In the genomic region with DNA sequence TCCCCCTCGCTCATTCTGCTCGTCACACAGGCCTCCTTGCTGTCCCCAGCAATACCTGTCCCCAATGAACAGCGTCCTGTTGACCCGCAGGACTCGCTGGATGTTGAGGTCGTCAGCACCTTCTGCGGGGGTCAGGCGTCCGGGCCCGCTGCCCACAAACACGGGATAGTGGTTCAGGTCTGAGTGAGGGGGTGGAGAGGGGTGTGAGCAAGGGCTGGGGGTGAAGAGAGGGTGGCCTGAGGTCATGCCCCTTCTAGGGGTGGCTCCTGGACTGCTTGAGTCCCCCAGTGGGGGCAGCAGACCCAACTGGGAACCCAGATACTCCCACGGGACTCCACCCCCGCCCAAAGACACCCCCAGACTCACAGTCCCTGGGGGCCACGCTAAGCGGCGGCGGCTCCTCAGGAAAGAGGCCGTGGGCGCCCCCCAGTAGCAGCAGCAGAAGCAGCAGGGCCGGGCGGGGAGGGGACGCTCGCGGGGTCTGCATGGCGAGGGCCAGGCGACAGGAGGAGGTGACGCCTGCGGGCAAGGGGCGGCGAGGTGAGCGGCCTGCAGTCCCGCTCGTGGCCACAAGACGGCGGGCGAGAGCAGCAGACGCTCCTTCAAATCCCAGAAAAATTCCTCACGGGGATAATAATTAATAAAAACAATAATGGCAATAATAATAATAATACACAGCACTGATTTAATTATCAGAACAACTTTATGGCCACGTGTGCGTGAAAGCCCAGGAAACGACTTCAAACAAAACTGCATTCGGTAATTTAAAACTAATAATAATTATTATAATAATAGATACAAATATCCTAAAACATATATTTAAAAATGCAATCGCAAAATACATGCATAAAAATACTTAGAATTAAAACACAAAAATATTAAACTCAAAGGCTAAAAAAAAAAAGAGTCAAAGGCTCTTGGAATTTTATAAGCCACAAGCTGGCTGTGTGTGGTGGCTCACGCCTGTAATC, we compare ENCODE assay signal across 8 cellular contexts. TPM values are rescaled to one million over a fixed set of nuclear protein-coding genes. Genes with fewer than 3 reads are reported as not detected.
DNase-seq lines count a peak whose midpoint lies in the region; ATAC-seq, FAIRE-seq and TF ChIP-seq lines count a peak whose summit lies in the region.

No MANE protein-coding gene starts in this region.

- no peak for TF ChIP-seq POLR2A in H1 (IDR thresholded peaks at IDR 0.05; ENCODE audit: control extremely low read depth in 1 of 2, low read depth in 2 of 2, low read length in 2 of 2)

- no peak for ATAC-seq in Right ventricle myocardium inferior
- ATAC-seq in T-helper 17 cell, result no peak

- H2BK5ac ChIP-seq in H1 (ENCODE audit: low read depth, low read length), result no peak overlapping the region

- H2BK12ac ChIP-seq in H1 (ENCODE audit: low read depth, low read length), result 0 out of 2 replicates have a peak overlapping the region, but pooled peaks have one; percentile 39

- H3K18ac ChIP-seq in H1 (ENCODE audit: extremely low read depth, low read length), result 0 out of 2 replicates have a peak overlapping the region, but pooled peaks have one; percentile 32

- H3K9me3 ChIP-seq in T-helper 17 cell (ENCODE audit: control insufficient read depth, low read length, poor library complexity, severe bottlenecking), result no peaks in the 10 kb centered on the region
- no peaks in the 10 kb centered on the region for H3K9me3 ChIP-seq in H1 (ENCODE audit: insufficient read depth in 2 of 2, low read depth in 1 of 2, low read length in 1 of 2)

- H3K79me1 ChIP-seq in H1 (ENCODE audit: low read depth, low read length), result peaks cover 2% of the 10 kb centered on the region; the same call in 1 of the 2 replicates

- peaks cover 0 to 7% (median 3%) of the 10 kb centered on the region in 4 experiments; a peak in 3 of 7 replicates for H3K4me1 ChIP-seq in H1 (replicated peaks in 1 of 4; ENCODE audit: control insufficient read depth in 3 of 4, insufficient read depth in 4 of 4, low read length in 3 of 4)

- H3K56ac ChIP-seq in H1 (replicated peaks; ENCODE audit: insufficient read length, low read depth, low read length), result no peak overlapping the region

- no peak overlapping the region for H3K9ac ChIP-seq in H1 (replicated peaks in 1 of 4; ENCODE audit: extremely low read depth in 1 of 4, low read depth in 3 of 4, low read length in 3 of 4)

- H4K5ac ChIP-seq in H1 (ENCODE audit: insufficient read length, low read depth, low read length), result no peak overlapping the region

- peaks cover 9 to 21% (median 17%) of the 10 kb centered on the region in 4 experiments; a peak in 5 of 8 replicates for H3K36me3 ChIP-seq in H1 (ENCODE audit: control insufficient read depth in 2 of 4, insufficient read depth in 4 of 4, low read length in 3 of 4)

- H3K4ac ChIP-seq in H1 (replicated peaks; ENCODE audit: insufficient read length, low read depth, low read length), result no peak overlapping the region

- no peaks in the 10 kb centered on the region for H3K27me3 ChIP-seq in H1 (replicated peaks in 1 of 4; ENCODE audit: control insufficient read depth in 3 of 4, extremely low read depth in 1 of 4, insufficient read depth in 3 of 4, low read length in 3 of 4)

- H3K4me3 ChIP-seq in H1 (ENCODE audit: extremely low read depth in 1 of 4, insufficient read depth in 2 of 4, low read depth in 3 of 4, low read length in 4 of 4), result no peak overlapping the region

- H4K8ac ChIP-seq in H1 (ENCODE audit: extremely low read depth, insufficient read depth, low read length), result peak overlapping the region; percentile 8; the same call in 1 of the 2 replicates

- H3K36me3 Mint-ChIP-seq in T-helper 17 cell (ENCODE audit: low read depth), result no peaks in the 10 kb centered on the region
- no peaks in the 10 kb centered on the region for H3K36me3 Mint-ChIP-seq in osteocyte (ENCODE audit: unreplicated experiment)

- H3K27ac ChIP-seq in H1 (ENCODE audit: low read depth, low read length), result no peak overlapping the region

- intact Hi-C loops in Right ventricle myocardium inferior (cut with DNase I) (no loop called here), cardiac septum (cut with DNase I) (loop anchor here (5.0 kb wide), 1 partner anchor 79 kb away; the partner anchor contains the start of gene TNFAIP8L1)

- H3K4me1 Mint-ChIP-seq in T-helper 17 cell (peaks cover 3% of the 10 kb centered on the region), osteocyte (ENCODE audit: unreplicated experiment) (peaks cover 2% of the 10 kb centered on the region)

- H2BK120ac ChIP-seq in H1 (replicated peaks; ENCODE audit: low read depth, low read length), result no peak overlapping the region

- CTCF ChIA-PET in H1 (lab: Charles Lee; ENCODE audit: partially characterized antibody), result interaction anchor here (0.6 to 3.6 kb wide), 14 partner anchors 9 to 78 kb away, joined by 3 to 23 read pairs (median 5); partner anchors contain the start of gene PLIN5

- no peak overlapping the region for H3K27ac Mint-ChIP-seq in T-helper 17 cell
- H3K27ac Mint-ChIP-seq in osteocyte (ENCODE audit: unreplicated experiment), result no peak overlapping the region

- no peak overlapping the region for H2AK5ac ChIP-seq in H1 (ENCODE audit: low read depth, low read length)

- no peak overlapping the region for H2AFZ ChIP-seq in H1 (ENCODE audit: low read length)

- no peaks in the 10 kb centered on the region for H3K79me2 ChIP-seq in H1 (ENCODE audit: control insufficient read depth in 1 of 2, insufficient read depth in 2 of 2, low read length in 2 of 2)

- no peak overlapping the region for H4K91ac ChIP-seq in H1 (replicated peaks; ENCODE audit: insufficient read length, low read length)

- H3K4me3 Mint-ChIP-seq in T-helper 17 cell (no peak overlapping the region), osteocyte (ENCODE audit: unreplicated experiment) (no peak overlapping the region)

- no peak for TF ChIP-seq EP300 in H1 (IDR thresholded peaks at IDR 0.05; ENCODE audit: borderline replicate concordance in 1 of 2, low read depth in 2 of 2, low read length in 2 of 2)

- H2BK15ac ChIP-seq in H1 (ENCODE audit: low read length), result no peak overlapping the region

- no peak overlapping the region for H3K23ac ChIP-seq in H1 (ENCODE audit: insufficient read length)

- DNase-seq in Right ventricle myocardium inferior (ENCODE audit: missing footprints) (peak; percentile 66), cardiac septum (ENCODE audit: low spot score) (no peak), T-helper 17 cell (peak in 2 of 3 donors; percentile 26 to 37), H1 (ENCODE audit: low read depth in 1 of 2, low spot score in 2 of 2) (peak in 1 of 2 experiments; percentile 92), osteocyte (ENCODE audit: extremely low spot score, unreplicated experiment) (no peak), A172 (ENCODE audit: low spot score) (no peak), cortex of kidney (lab: John Stamatoyannopoulos, UW) (no peak), NCI-H526 treated with DMSO at 0.1 percent for 48 hours (lab: John Stamatoyannopoulos, UW) (no peak)

- TF ChIP-seq CTCF in H1 (IDR thresholded peaks at IDR 0.05; ENCODE audit: control extremely low read depth in 1 of 3, insufficient read depth in 1 of 3, low read depth in 1 of 3, low read length in 3 of 3) (peak; percentile 82 to 94 (median 85)), osteocyte (IDR thresholded peaks at IDR 0.05) (peak; percentile 100)

- no peaks in the 10 kb centered on the region for H3K9me3 Mint-ChIP-seq in osteocyte (ENCODE audit: unreplicated experiment)

- peak overlapping the region in 1 of 2 experiments; percentile 55; a peak in 2 of 4 replicates for H3K4me2 ChIP-seq in H1 (ENCODE audit: insufficient read depth in 1 of 2, low read depth in 2 of 2, low read length in 2 of 2)

- H3K23me2 ChIP-seq in H1 (ENCODE audit: low read depth, low read length), result peaks cover 7% of the 10 kb centered on the region; the same call in 1 of the 2 replicates

- H2BK20ac ChIP-seq in H1 (ENCODE audit: low read length), result no peak overlapping the region

- H3K14ac ChIP-seq in H1 (ENCODE audit: insufficient read length), result no peak overlapping the region

- peak; percentile 48 to 58 for TF ChIP-seq RAD21 in H1 (IDR thresholded peaks at IDR 0.05 in 1 of 2, conservative IDR thresholded peaks at IDR 0.05 in 1 of 2; ENCODE audit: low read depth in 2 of 2, low read length in 2 of 2)

- POLR2A ChIA-PET in H1 (lab: Charles Lee; ENCODE audit: partially characterized antibody), result no interaction called here

- H4K20me1 ChIP-seq in H1 (replicated peaks in 1 of 2; ENCODE audit: control insufficient read depth in 1 of 2, insufficient read depth in 2 of 2, low read length in 2 of 2), result peaks cover 18 to 27% of the 10 kb centered on the region in 2 experiments

- H3K27me3 Mint-ChIP-seq in T-helper 17 cell, result no peaks in the 10 kb centered on the region
- no peaks in the 10 kb centered on the region for H3K27me3 Mint-ChIP-seq in osteocyte (ENCODE audit: unreplicated experiment)

- no peak for FAIRE-seq in H1 (lab: Jason Lieb, UNC)

- WGBS in H1 (ENCODE audit: extremely low coverage in 1 of 2, insufficient coverage in 1 of 2, insufficient read length in 1 of 2, insufficient replicate concordance in 2 of 2, low coverage in 1 of 2, low lambda C conversion rate in 2 of 2, missing lambda C conversion rate in 1 of 2), 2 experiments, result 34% methylated on average over 41 of the region's 44 CpGs; no CpG with 5 or more reads in 1 of the 2 experiments

RNA-seq across cellular contexts. Expression of gene SEMA6B, which starts 1.2 kb away (rescaled TPM):
- total RNA-seq in Right ventricle myocardium inferior, result 16.7 TPM
- total RNA-seq in cardiac septum, result 7.2 TPM
- total RNA-seq in T-helper 17 cell, result under 1 TPM; 0.20 to 0.52 TPM
- total RNA-seq in H1 (2021; fragmentation: NEBNext Ultra II Directional; extraction: Animal tissue kit (Norgen Biotek cat#: 25700)), result 54.4 and 56.7 TPM in 2 replicates
- polyA plus RNA-seq in H1 (2011; rRNA removed), result 31.3 and 54.9 TPM in 2 replicates
- polyA plus RNA-seq in H1 (2011; cell fraction: cytosol; rRNA removed), result 41.1 TPM
- polyA plus RNA-seq in H1 (2011; cell fraction: nucleus; rRNA removed), result 64.3 TPM
- polyA plus RNA-seq in H1 (2012, experiment 1 of 2), result 24.6 to 51.9 TPM (median 43.4 TPM) in 4 replicates
- 38.5 TPM for polyA plus RNA-seq in H1 (2012, experiment 2 of 2)
- polyA plus RNA-seq in H1 (2013, experiment 1 of 2), result 38.5 TPM
- polyA plus RNA-seq in H1 (2013, experiment 2 of 2), result 37.7 TPM
- 36.8 and 59.4 TPM in 2 replicates for polyA minus RNA-seq in H1 (2011; rRNA and poly(A)+ RNA removed)
- 49.0 TPM for polyA minus RNA-seq in H1 (2011; cell fraction: cytosol; rRNA and poly(A)+ RNA removed)
- 26.7 TPM for polyA minus RNA-seq in H1 (2011; cell fraction: nucleus; rRNA and poly(A)+ RNA removed)
- 5.8 and 6.2 TPM in 2 replicates for total RNA-seq in osteocyte
- 29.2 and 34.1 TPM in 2 replicates for total RNA-seq in A172 (2014; rRNA removed; shearing (Covaris generic))

RNA-seq across cellular contexts. Expression of gene LRG1, which starts 18.4 kb away (rescaled TPM):
- 0.73 TPM for total RNA-seq in Right ventricle myocardium inferior
- 0.43 TPM for total RNA-seq in cardiac septum
- total RNA-seq in T-helper 17 cell, result under 1 TPM; 0.17 to 0.31 TPM
- total RNA-seq in H1 (2021; fragmentation: NEBNext Ultra II Directional; extraction: Animal tissue kit (Norgen Biotek cat#: 25700)), result 0.36 and 0.48 TPM in 2 replicates
- 0.64 and 0.79 TPM in 2 replicates for polyA plus RNA-seq in H1 (2011; rRNA removed)
- 0.48 TPM for polyA plus RNA-seq in H1 (2011; cell fraction: cytosol; rRNA removed)
- 0.34 TPM for polyA plus RNA-seq in H1 (2011; cell fraction: nucleus; rRNA removed)
- polyA plus RNA-seq in H1 (2012, experiment 1 of 2), result 0.28 to 1.1 TPM (median 0.51 TPM) in 4 replicates
- polyA plus RNA-seq in H1 (2012, experiment 2 of 2), result 0.50 TPM
- polyA plus RNA-seq in H1 (2013, experiment 1 of 2), result 1.3 TPM
- 1.2 TPM for polyA plus RNA-seq in H1 (2013, experiment 2 of 2)
- 0.13 and 0.22 TPM in 2 replicates for polyA minus RNA-seq in H1 (2011; rRNA and poly(A)+ RNA removed)
- polyA minus RNA-seq in H1 (2011; cell fraction: cytosol; rRNA and poly(A)+ RNA removed), result not detected
- polyA minus RNA-seq in H1 (2011; cell fraction: nucleus; rRNA and poly(A)+ RNA removed), result 0.20 TPM
- total RNA-seq in osteocyte, result not detected in 2 replicates
- total RNA-seq in A172 (2014; rRNA removed; shearing (Covaris generic)), result 0.09 and 0.10 TPM in 2 replicates

RNA-seq across cellular contexts. Expression of gene PLIN5, which starts 23.2 kb away (rescaled TPM):
- total RNA-seq in Right ventricle myocardium inferior, result 50.4 TPM
- total RNA-seq in cardiac septum, result 25.1 TPM
- total RNA-seq in T-helper 17 cell, result not detected
- total RNA-seq in H1 (2021; fragmentation: NEBNext Ultra II Directional; extraction: Animal tissue kit (Norgen Biotek cat#: 25700)), result 1.8 and 2.0 TPM in 2 replicates
- polyA plus RNA-seq in H1 (2011; rRNA removed), result 2.5 and 2.6 TPM in 2 replicates
- 4.0 TPM for polyA plus RNA-seq in H1 (2011; cell fraction: cytosol; rRNA removed)
- 7.7 TPM for polyA plus RNA-seq in H1 (2011; cell fraction: nucleus; rRNA removed)
- polyA plus RNA-seq in H1 (2012, experiment 1 of 2), result 1.7 to 2.6 TPM (median 1.7 TPM) in 4 replicates
- 1.2 TPM for polyA plus RNA-seq in H1 (2012, experiment 2 of 2)
- polyA plus RNA-seq in H1 (2013, experiment 1 of 2), result 1.1 TPM
- polyA plus RNA-seq in H1 (2013, experiment 2 of 2), result 0.96 TPM
- polyA minus RNA-seq in H1 (2011; rRNA and poly(A)+ RNA removed), result 1.9 and 3.2 TPM in 2 replicates
- polyA minus RNA-seq in H1 (2011; cell fraction: cytosol; rRNA and poly(A)+ RNA removed), result 3.2 TPM
- 6.3 TPM for polyA minus RNA-seq in H1 (2011; cell fraction: nucleus; rRNA and poly(A)+ RNA removed)
- total RNA-seq in osteocyte, result not detected in 2 replicates
- total RNA-seq in A172 (2014; rRNA removed; shearing (Covaris generic)), result not detected in 2 replicates

RNA-seq across cellular contexts. Expression of gene PLIN4, which starts 40.0 kb away (rescaled TPM):
- 241 TPM for total RNA-seq in Right ventricle myocardium inferior
- 89.8 TPM for total RNA-seq in cardiac septum
- not detected for total RNA-seq in T-helper 17 cell
- total RNA-seq in H1 (2021; fragmentation: NEBNext Ultra II Directional; extraction: Animal tissue kit (Norgen Biotek cat#: 25700)), result 0.45 and 0.54 TPM in 2 replicates
- 0.35 and 0.67 TPM in 2 replicates for polyA plus RNA-seq in H1 (2011; rRNA removed)
- polyA plus RNA-seq in H1 (2011; cell fraction: cytosol; rRNA removed), result 0.69 TPM
- polyA plus RNA-seq in H1 (2011; cell fraction: nucleus; rRNA removed), result 2.5 TPM
- polyA plus RNA-seq in H1 (2012, experiment 1 of 2), result 0.47 to 1.3 TPM (median 0.98 TPM) in 4 replicates
- polyA plus RNA-seq in H1 (2012, experiment 2 of 2), result 0.45 TPM
- polyA plus RNA-seq in H1 (2013, experiment 1 of 2), result 0.20 TPM
- 0.17 TPM for polyA plus RNA-seq in H1 (2013, experiment 2 of 2)
- 0.39 and 0.76 TPM in 2 replicates for polyA minus RNA-seq in H1 (2011; rRNA and poly(A)+ RNA removed)
- polyA minus RNA-seq in H1 (2011; cell fraction: cytosol; rRNA and poly(A)+ RNA removed), result not detected
- polyA minus RNA-seq in H1 (2011; cell fraction: nucleus; rRNA and poly(A)+ RNA removed), result 0.50 TPM
- not detected in 2 replicates for total RNA-seq in osteocyte
- total RNA-seq in A172 (2014; rRNA removed; shearing (Covaris generic)), result 0.17 TPM in 2 replicates

Comparison
In these comparisons a context has a peak if more than half of its experiments do, and no peak if none do; other contexts are left out.
1. DNase-seq: peak in Right ventricle myocardium inferior (single experiment) and T-helper 17 cell (2 of 3); none in cardiac septum (single experiment), osteocyte (single experiment), A172 (single experiment), cortex of kidney (single experiment) and NCI-H526 treated with DMSO at 0.1 percent for 48 hours (single experiment).